In the genomic region with DNA sequence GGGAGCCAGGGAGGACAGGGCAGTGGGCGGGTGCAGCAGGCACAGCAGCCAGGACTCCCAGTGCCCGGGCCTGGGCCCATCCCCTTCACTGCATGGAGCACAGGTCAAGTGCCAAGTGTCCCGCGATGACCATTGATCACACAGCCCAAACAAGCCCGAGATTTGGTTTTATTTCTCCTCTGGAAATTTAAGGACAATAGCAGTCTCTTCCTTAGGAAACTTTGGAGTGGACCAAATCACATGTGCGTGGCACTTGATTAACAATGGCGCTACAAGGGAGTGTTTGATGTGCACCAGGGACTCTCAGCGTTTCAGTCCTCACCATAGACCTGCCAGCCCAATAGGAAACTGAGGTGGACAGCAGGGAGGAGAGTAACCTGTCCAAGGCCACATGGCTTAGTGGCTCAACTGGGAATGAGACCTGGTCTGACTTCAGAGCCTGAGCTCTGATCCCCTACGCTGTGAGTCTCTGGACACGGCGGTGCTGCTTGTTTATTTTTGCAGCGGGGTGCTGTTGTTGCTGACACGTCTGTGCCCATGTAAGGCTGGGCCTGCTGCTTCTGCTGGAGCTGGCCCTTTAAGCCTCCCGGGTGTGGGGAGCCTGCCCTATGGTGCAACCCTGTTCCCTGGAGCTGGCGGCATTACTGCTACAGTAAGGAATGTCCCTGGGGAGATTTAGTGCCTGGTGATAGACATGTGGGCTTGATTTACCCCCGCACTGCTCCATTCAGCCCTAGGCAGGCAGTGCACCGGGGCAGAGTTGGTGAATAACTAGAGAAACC, we compare ENCODE assay signal across 1 cellular context.
TF ChIP-seq lines count a peak whose summit lies in the region.

No MANE protein-coding gene starts in this region.

TF ChIP-seq in HEK293, 187 proteins besides CTCF, POLR2A, EP300 and RAD21 (continued from another document and continues in another):
- TF ChIP-seq, protein P1, sequence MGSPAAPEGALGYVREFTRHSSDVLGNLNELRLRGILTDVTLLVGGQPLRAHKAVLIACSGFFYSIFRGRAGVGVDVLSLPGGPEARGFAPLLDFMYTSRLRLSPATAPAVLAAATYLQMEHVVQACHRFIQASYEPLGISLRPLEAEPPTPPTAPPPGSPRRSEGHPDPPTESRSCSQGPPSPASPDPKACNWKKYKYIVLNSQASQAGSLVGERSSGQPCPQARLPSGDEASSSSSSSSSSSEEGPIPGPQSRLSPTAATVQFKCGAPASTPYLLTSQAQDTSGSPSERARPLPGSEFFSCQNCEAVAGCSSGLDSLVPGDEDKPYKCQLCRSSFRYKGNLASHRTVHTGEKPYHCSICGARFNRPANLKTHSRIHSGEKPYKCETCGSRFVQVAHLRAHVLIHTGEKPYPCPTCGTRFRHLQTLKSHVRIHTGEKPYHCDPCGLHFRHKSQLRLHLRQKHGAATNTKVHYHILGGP (tag by site-specific recombination; IDR thresholded peaks at IDR 0.05): no peak
- TF ChIP-seq ZEB2 (tag by site-specific recombination; IDR thresholded peaks at IDR 0.05): peak; percentile 70
- TF ChIP-seq GLIS1 (tag by site-specific recombination; IDR thresholded peaks at IDR 0.05): peak; percentile 88
- TF ChIP-seq PRDM2 (tag by site-specific recombination; IDR thresholded peaks at IDR 0.05; ENCODE audit: borderline replicate concordance): no peak
- TF ChIP-seq ZNF423 (tag by site-specific recombination; IDR thresholded peaks at IDR 0.05): 0 out of 2 replicates have a peak, but pooled peaks have one; percentile 29
- peak; percentile 53; the same call in 1 of the 2 replicates for TF ChIP-seq PATZ1 (tag by site-specific recombination; IDR thresholded peaks at IDR 0.05)
- no peak for TF ChIP-seq ZNF311 (tag by site-specific recombination; IDR thresholded peaks at IDR 0.05; ENCODE audit: borderline replicate concordance)
- TF ChIP-seq ZNF121 (tag by site-specific recombination; IDR thresholded peaks at IDR 0.05): no peak
- no peak for TF ChIP-seq MEIS1 (CRISPR knock-in tag; IDR thresholded peaks at IDR 0.05; ENCODE audit: borderline replicate concordance)
- TF ChIP-seq ZNF621 (tag by site-specific recombination; IDR thresholded peaks at IDR 0.05): no peak
- TF ChIP-seq HOXC10 (CRISPR knock-in tag; IDR thresholded peaks at IDR 0.05): no peak
- TF ChIP-seq EGR2 (tag by site-specific recombination; IDR thresholded peaks at IDR 0.05; ENCODE audit: low read depth): peak; percentile 66; the same call in 1 of the 2 replicates
- no peak for TF ChIP-seq ZNF785 (tag by site-specific recombination; IDR thresholded peaks at IDR 0.05)
- TF ChIP-seq ZNF302 (tag by site-specific recombination; IDR thresholded peaks at IDR 0.05; ENCODE audit: low read depth): no peak
- TF ChIP-seq ZBTB8A (tag by site-specific recombination; IDR thresholded peaks at IDR 0.05): peak; percentile 40; the same call in 1 of the 2 replicates
- TF ChIP-seq ZBTB48 (tag by site-specific recombination; IDR thresholded peaks at IDR 0.05): no peak
- no peak for TF ChIP-seq KLF16 (tag by site-specific recombination; IDR thresholded peaks at IDR 0.05)
- 0 out of 2 replicates have a peak, but pooled peaks have one; percentile 49 for TF ChIP-seq ZNF639 (tag by site-specific recombination; IDR thresholded peaks at IDR 0.05)
- TF ChIP-seq ZNF629 (tag by site-specific recombination; IDR thresholded peaks at IDR 0.05): peak; percentile 54; the same call in 1 of the 2 replicates
- TF ChIP-seq ZNF549 (tag by site-specific recombination; IDR thresholded peaks at IDR 0.05): no peak
- no peak for TF ChIP-seq ZNF660 (tag by site-specific recombination; IDR thresholded peaks at IDR 0.05)
- no peak for TF ChIP-seq ZNF488 (tag by site-specific recombination; IDR thresholded peaks at IDR 0.05)
- no peak for TF ChIP-seq ZXDB (tag by site-specific recombination; IDR thresholded peaks at IDR 0.05)
- TF ChIP-seq ZNF146 (tag by site-specific recombination; IDR thresholded peaks at IDR 0.05): no peak
- no peak for TF ChIP-seq INSM2 (tag by site-specific recombination; IDR thresholded peaks at IDR 0.05)
- no peak for TF ChIP-seq SP3 (tag by site-specific recombination; IDR thresholded peaks at IDR 0.05)
- TF ChIP-seq KLF8 (tag by site-specific recombination; IDR thresholded peaks at IDR 0.05): no peak
- TF ChIP-seq ZNF626 (tag by site-specific recombination; IDR thresholded peaks at IDR 0.05): no peak
- 0 out of 2 replicates have a peak, but pooled peaks have one; percentile 26 for TF ChIP-seq ZNF324 (tag by site-specific recombination; IDR thresholded peaks at IDR 0.05)
- TF ChIP-seq ZFHX2 (tag by site-specific recombination; conservative IDR thresholded peaks at IDR 0.05): peak; percentile 61
- no peak for TF ChIP-seq ZNF362 (tag by site-specific recombination; IDR thresholded peaks at IDR 0.05)
- TF ChIP-seq, protein P2, sequence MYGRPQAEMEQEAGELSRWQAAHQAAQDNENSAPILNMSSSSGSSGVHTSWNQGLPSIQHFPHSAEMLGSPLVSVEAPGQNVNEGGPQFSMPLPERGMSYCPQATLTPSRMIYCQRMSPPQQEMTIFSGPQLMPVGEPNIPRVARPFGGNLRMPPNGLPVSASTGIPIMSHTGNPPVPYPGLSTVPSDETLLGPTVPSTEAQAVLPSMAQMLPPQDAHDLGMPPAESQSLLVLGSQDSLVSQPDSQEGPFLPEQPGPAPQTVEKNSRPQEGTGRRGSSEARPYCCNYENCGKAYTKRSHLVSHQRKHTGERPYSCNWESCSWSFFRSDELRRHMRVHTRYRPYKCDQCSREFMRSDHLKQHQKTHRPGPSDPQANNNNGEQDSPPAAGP (tag by site-specific recombination; IDR thresholded peaks at IDR 0.05): peak; percentile 65
- no peak for TF ChIP-seq ZNF701 (tag by site-specific recombination; IDR thresholded peaks at IDR 0.05)
- TF ChIP-seq, protein P3, sequence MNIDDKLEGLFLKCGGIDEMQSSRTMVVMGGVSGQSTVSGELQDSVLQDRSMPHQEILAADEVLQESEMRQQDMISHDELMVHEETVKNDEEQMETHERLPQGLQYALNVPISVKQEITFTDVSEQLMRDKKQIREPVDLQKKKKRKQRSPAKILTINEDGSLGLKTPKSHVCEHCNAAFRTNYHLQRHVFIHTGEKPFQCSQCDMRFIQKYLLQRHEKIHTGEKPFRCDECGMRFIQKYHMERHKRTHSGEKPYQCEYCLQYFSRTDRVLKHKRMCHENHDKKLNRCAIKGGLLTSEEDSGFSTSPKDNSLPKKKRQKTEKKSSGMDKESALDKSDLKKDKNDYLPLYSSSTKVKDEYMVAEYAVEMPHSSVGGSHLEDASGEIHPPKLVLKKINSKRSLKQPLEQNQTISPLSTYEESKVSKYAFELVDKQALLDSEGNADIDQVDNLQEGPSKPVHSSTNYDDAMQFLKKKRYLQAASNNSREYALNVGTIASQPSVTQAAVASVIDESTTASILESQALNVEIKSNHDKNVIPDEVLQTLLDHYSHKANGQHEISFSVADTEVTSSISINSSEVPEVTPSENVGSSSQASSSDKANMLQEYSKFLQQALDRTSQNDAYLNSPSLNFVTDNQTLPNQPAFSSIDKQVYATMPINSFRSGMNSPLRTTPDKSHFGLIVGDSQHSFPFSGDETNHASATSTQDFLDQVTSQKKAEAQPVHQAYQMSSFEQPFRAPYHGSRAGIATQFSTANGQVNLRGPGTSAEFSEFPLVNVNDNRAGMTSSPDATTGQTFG (tag by site-specific recombination; IDR thresholded peaks at IDR 0.05; ENCODE audit: borderline replicate concordance): no peak
- no peak for TF ChIP-seq BCL11A (tag by site-specific recombination; IDR thresholded peaks at IDR 0.05; ENCODE audit: low read depth)
- TF ChIP-seq ZNF266 (tag by site-specific recombination; IDR thresholded peaks at IDR 0.05; ENCODE audit: low read depth): no peak
- 0 out of 2 replicates have a peak, but pooled peaks have one; percentile 10 for TF ChIP-seq SP7 (tag by site-specific recombination; IDR thresholded peaks at IDR 0.05)
